In the genomic region with DNA sequence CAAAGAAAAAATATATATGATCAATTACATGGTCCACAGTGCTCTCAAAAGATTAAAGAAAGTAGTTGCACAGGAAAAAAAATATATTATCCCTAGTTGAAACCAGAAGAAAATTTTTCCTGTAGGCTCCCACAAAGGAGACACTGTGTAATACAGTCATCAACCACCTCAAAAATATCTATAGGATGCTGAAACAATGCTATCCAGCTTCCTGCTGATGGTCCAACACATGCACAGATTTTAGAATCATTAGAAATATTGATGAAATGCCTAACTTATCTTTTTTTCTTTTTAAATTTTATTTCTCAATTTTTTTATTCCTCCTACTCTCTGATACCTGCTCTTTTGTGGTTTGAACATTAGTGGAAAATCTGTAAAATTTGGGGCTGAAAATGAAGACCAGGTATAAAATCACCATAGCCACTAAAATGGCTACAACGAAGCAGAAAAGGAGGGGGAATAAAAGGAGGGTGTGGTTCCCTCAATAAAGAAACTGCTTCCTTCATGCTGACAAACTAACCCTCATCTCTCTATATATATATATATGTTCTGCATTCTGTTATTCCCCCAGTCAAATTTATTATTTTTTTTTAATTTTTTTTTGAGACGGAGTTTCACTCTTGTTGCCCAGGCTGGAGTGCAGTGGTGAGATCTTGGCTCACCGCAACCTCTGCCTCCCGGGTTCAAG, we compare ENCODE assay signal across 22 cellular contexts.
"Had no signal": no experiment of that assay in that cellular context is flagged by ENCODE, and none has a peak within 500 bp of the region (broad histone marks: within the 10 kb centered on the region; RNA-seq: fewer than 3 reads in every experiment).

No MANE protein-coding gene starts in this region.

- H3K27ac ChIP-seq: coronary artery, dorsolateral prefrontal cortex, esophagus muscularis mucosa, foreskin keratinocyte, gastroesophageal sphincter, heart left ventricle, hepatocyte, left lung, lower lobe of right lung had no signal

- H3K9me3 ChIP-seq: esophagus muscularis mucosa, gastroesophageal sphincter, heart left ventricle, left lung, lower lobe of right lung had no signal

- H3K4me1 ChIP-seq: esophagus muscularis mucosa, foreskin keratinocyte, gastroesophageal sphincter, heart left ventricle, left lung, lower lobe of right lung had no signal

- H3K4me2 ChIP-seq: hepatocyte had no signal

- H3K79me2 ChIP-seq: hepatocyte had no signal

- DNase-seq: dermis blood vessel endothelial cell; dorsolateral prefrontal cortex; effector CD4-positive, alpha-beta T cell; effector memory CD4-positive, alpha-beta T cell; foreskin keratinocyte; heart left ventricle; hypothalamus; immature natural killer cell; islet precursor cell; kidney; kidney glomerular epithelial cell; left lung; left ventricle myocardium superior; lower lobe of right lung; mesenchymal stem cell; naive B cell had no signal

- FAIRE-seq: endothelial cell of umbilical vein, frontal cortex, kidney had no signal

- H3K4me3 ChIP-seq: coronary artery, dorsolateral prefrontal cortex, esophagus muscularis mucosa, gastroesophageal sphincter, heart left ventricle, hepatocyte, left lung, lower lobe of right lung had no signal

- H2AFZ ChIP-seq: hepatocyte had no signal

- H3K27me3 ChIP-seq: foreskin keratinocyte, hepatocyte had no signal

- H3K36me3 ChIP-seq: esophagus muscularis mucosa, gastroesophageal sphincter, heart left ventricle, left lung, lower lobe of right lung had no signal

- ATAC-seq: foreskin keratinocyte, gastroesophageal sphincter, heart left ventricle, left lung, left ventricle myocardium superior, lower lobe of right lung had no signal
